Comparison of ENCODE assay signal across 30 cellular contexts in the genomic region with DNA sequence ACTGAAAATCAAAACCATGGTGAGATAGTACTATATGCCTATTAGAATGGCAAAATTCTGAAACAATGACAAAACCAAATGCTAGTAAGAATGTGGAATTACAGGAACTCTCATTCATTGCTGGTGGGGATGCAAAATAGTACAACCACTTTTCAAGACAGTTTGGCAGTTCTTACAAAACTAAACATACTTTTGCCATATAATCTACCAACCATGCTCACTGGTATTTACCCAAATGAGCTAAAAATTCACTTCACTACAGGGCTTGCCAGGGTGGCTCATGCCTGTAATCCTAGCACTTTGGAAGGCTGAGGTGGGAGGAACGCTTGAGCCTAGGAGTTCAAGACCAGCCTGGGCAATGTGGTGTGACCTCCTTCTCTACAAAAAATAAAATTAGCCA. TPM values are rescaled to one million over a fixed set of nuclear protein-coding genes. Genes with fewer than 3 reads are reported as not detected.
A peak's percentile ranks its signal among the peaks of the same experiment; 100 is the strongest.
DNase-seq lines count a peak whose midpoint lies in the region; ATAC-seq, FAIRE-seq and TF ChIP-seq lines count a peak whose summit lies in the region.
"Had no signal": no experiment of that assay in that cellular context is flagged by ENCODE, and none has a peak within 500 bp of the region (broad histone marks: within the 10 kb centered on the region; RNA-seq: fewer than 3 reads in every experiment).

No MANE protein-coding gene starts in this region.

- H3K9me3 ChIP-seq in OCI-LY3 (ENCODE audit: insufficient read depth, low read length) (no peaks in the 10 kb centered on the region), HepG2 (ENCODE audit: low read length) (no peaks in the 10 kb centered on the region)
- H3K9me3 ChIP-seq: body of pancreas, gastroesophageal sphincter, lower lobe of right lung, psoas muscle, tibial nerve had no signal

- peaks cover 15% of the 10 kb centered on the region for H3K4me1 Mint-ChIP-seq in activated T-cell treated with anti-CD3 and anti-CD28 coated beads, Interleukin-2, amount 50 U/mL, for 72 hours (ENCODE audit: low read depth)
- H3K4me1 Mint-ChIP-seq in activated T-cell treated with anti-CD3 and anti-CD28 coated beads, Interleukin-2, amount 50 U/mL, for 4 hours (ENCODE audit: low read depth): peaks cover 9% of the 10 kb centered on the region

- intact Hi-C loops in HepG2 (cut with micrococcal nuclease; ENCODE audit: unreplicated experiment): no loop called here

- TF ChIP-seq CTCF in OCI-LY3 (IDR thresholded peaks at IDR 0.05; ENCODE audit: low read depth, low read length) (no peak), HepG2 (CRISPR knock-in tag; IDR thresholded peaks at IDR 0.05) (no peak)

- TF ChIP-seq EP300 in HepG2 (IDR thresholded peaks at IDR 0.05; ENCODE audit: low read depth in 2 of 2, low read length in 2 of 2) (no peak), HepG2 (CRISPR knock-in tag; IDR thresholded peaks at IDR 0.05; ENCODE audit: borderline replicate concordance) (no peak)

- peak overlapping the region; percentile 70 for H3K4me2 ChIP-seq in OCI-LY3 (ENCODE audit: low read length)
- H3K4me2 ChIP-seq in HepG2 (ENCODE audit: low read depth, low read length): no peak overlapping the region
- H3K4me2 ChIP-seq: hepatocyte had no signal

- in situ Hi-C loops in HepG2 (cut with HindIII; ENCODE audit: extremely low pct_ligation_motif_present, low pct_unique_long_range_greater_than_20kb): no loop called here

- H3K27ac Mint-ChIP-seq in activated T-cell treated with anti-CD3 and anti-CD28 coated beads, Interleukin-2, amount 50 U/mL, for 72 hours: peak overlapping the region; percentile 68
- H3K27ac Mint-ChIP-seq: T-helper 1 cell treated with Interleukin-12 subunit alpha and Interleukin-12 subunit beta and Interleukin-4 antibody, amounts not matched to agents 30 μg/mL and 1 μg/mL, for 36 hours had no signal

- CTCF ChIA-PET in HepG2 (lab: Yijun Ruan, JAX; ENCODE audit: low intra/inter-chr PET ratio, low total read pairs): no interaction called here

- no peaks in the 10 kb centered on the region for H3K36me3 Mint-ChIP-seq in activated T-cell treated with anti-CD3 and anti-CD28 coated beads, Interleukin-2, amount 50 U/mL, for 72 hours (ENCODE audit: insufficient read depth in 2 of 2)
- peaks cover 4% of the 10 kb centered on the region for H3K36me3 Mint-ChIP-seq in activated T-cell treated with anti-CD3 and anti-CD28 coated beads, Interleukin-2, amount 50 U/mL, for 4 hours (ENCODE audit: insufficient read depth)

- peaks cover 2 to 4% of the 10 kb centered on the region in 2 donors for H3K9me3 Mint-ChIP-seq in activated T-cell treated with anti-CD3 and anti-CD28 coated beads, Interleukin-2, amount 50 U/mL, for 72 hours
- peaks cover 10% of the 10 kb centered on the region for H3K9me3 Mint-ChIP-seq in activated T-cell treated with anti-CD3 and anti-CD28 coated beads, Interleukin-2, amount 50 U/mL, for 4 hours
- H3K9me3 Mint-ChIP-seq: T-helper 1 cell treated with Interleukin-12 subunit alpha and Interleukin-12 subunit beta and Interleukin-4 antibody, amounts not matched to agents 30 μg/mL and 1 μg/mL, for 36 hours had no signal

- TF ChIP-seq RAD21 in HepG2 (CRISPR knock-in tag; IDR thresholded peaks at IDR 0.05): no peak

- peaks cover 25% of the 10 kb centered on the region; the same call in 1 of the 2 replicates for H4K20me1 ChIP-seq in OCI-LY3 (ENCODE audit: insufficient read depth, low read length)
- no peaks in the 10 kb centered on the region for H4K20me1 ChIP-seq in HepG2 (ENCODE audit: insufficient read depth, low read length)

- DNase-seq in activated T-cell treated with anti-CD3 and anti-CD28 coated beads, Interleukin-2, amount 50 U/mL, for 72 hours: no peak
- DNase-seq in activated T-cell treated with anti-CD3 and anti-CD28 coated beads, Interleukin-2, amount 50 U/mL, for 4 hours: no peak
- peak; percentile 43 for DNase-seq in fibroblast of peridontal ligament (ENCODE audit: extremely low read depth)
- no peak for DNase-seq in OCI-M1 (lab: John Stamatoyannopoulos, UW)
- no peak for DNase-seq in SK-N-DZ (ENCODE audit: low spot score)
- no peak for DNase-seq in SKM-1 treated with dmso at 0.1 percent for 144 hours (lab: John Stamatoyannopoulos, UW; ENCODE audit: unreplicated experiment)
- no peak for DNase-seq in HepG2 (ENCODE audit: low spot score)
- DNase-seq: activated CD4-positive, alpha-beta T cell treated with anti-CD3 and anti-CD28 coated beads, Interleukin-2, amount 50 U/mL, for 48 hours; activated naive CD4-positive, alpha-beta T cell; body of pancreas; CD4-positive, alpha-beta memory T cell; Kasumi-1; lower lobe of right lung; naive thymus-derived CD4-positive, alpha-beta T cell; NCI-H1694; NCI-H446 treated with DMSO at 0.1 percent for 48 hours; NCI-H82; occipital lobe; psoas muscle; stimulated activated CD4-positive, alpha-beta T cell treated with anti-CD3 and anti-CD28 coated beads, Interleukin-4, amount 100 ng/mL, for 1 hour had no signal

- no peaks in the 10 kb centered on the region for H3K27me3 Mint-ChIP-seq in activated T-cell treated with anti-CD3 and anti-CD28 coated beads, Interleukin-2, amount 50 U/mL, for 72 hours (ENCODE audit: low read depth)
- H3K27me3 Mint-ChIP-seq in activated T-cell treated with anti-CD3 and anti-CD28 coated beads, Interleukin-2, amount 50 U/mL, for 4 hours (ENCODE audit: low read depth): no peaks in the 10 kb centered on the region
- H3K27me3 Mint-ChIP-seq: CD4-positive, alpha-beta memory T cell; naive thymus-derived CD4-positive, alpha-beta T cell had no signal

- no peak overlapping the region for H3K4me3 Mint-ChIP-seq in activated T-cell treated with anti-CD3 and anti-CD28 coated beads, Interleukin-2, amount 50 U/mL, for 72 hours
- no peak overlapping the region for H3K4me3 Mint-ChIP-seq in activated T-cell treated with anti-CD3 and anti-CD28 coated beads, Interleukin-2, amount 50 U/mL, for 4 hours
- H3K4me3 Mint-ChIP-seq: T-helper 1 cell treated with Interleukin-12 subunit alpha and Interleukin-12 subunit beta and Interleukin-4 antibody, amounts not matched to agents 30 μg/mL and 1 μg/mL, for 36 hours had no signal

- ATAC-seq in activated T-cell treated with anti-CD3 and anti-CD28 coated beads, Interleukin-2, amount 50 U/mL, for 72 hours (replicated peaks in 1 of 2): no peak
- no peak for ATAC-seq in activated T-cell treated with anti-CD3 and anti-CD28 coated beads, Interleukin-2, amount 50 U/mL, for 4 hours
- no peak for ATAC-seq in HepG2
- ATAC-seq: activated CD4-positive, CD25-positive, alpha-beta regulatory T cell treated with anti-CD3 and anti-CD28 coated beads, Interleukin-2, amount 50 U/mL, for 24 hours; body of pancreas; esophagus mucosa; gastroesophageal sphincter; lower lobe of right lung; naive thymus-derived CD4-positive, alpha-beta T cell; psoas muscle had no signal

- H3K36me3 ChIP-seq in OCI-LY3 (replicated peaks; ENCODE audit: low read depth, low read length): peaks cover 7% of the 10 kb centered on the region
- H3K36me3 ChIP-seq in HepG2 (replicated peaks in 1 of 2; ENCODE audit: control insufficient read depth in 1 of 2, insufficient read depth in 2 of 2, low read length in 2 of 2): no peaks in the 10 kb centered on the region
- H3K36me3 ChIP-seq: gastroesophageal sphincter, lower lobe of right lung, tibial nerve had no signal

- H2AFZ ChIP-seq in OCI-LY3 (ENCODE audit: low read depth, low read length) (no peak overlapping the region), HepG2 (ENCODE audit: low read length) (no peak overlapping the region)
- H2AFZ ChIP-seq: hepatocyte had no signal

- no peak overlapping the region for H3K4me3 ChIP-seq in OCI-LY3 (ENCODE audit: low read length)
- H3K4me3 ChIP-seq in HepG2 (replicated peaks in 1 of 3; ENCODE audit: insufficient read depth in 1 of 3, low read depth in 2 of 3, low read length in 3 of 3): no peak overlapping the region
- H3K4me3 ChIP-seq: body of pancreas, gastroesophageal sphincter, hepatocyte, lower lobe of right lung, psoas muscle, tibial nerve had no signal

- BruUV-seq in HepG2 (replicated peaks; lab: Mats Ljungman, UMichigan): no TSS peak

- H3K4me1 ChIP-seq in OCI-LY3 (ENCODE audit: low read length) (peaks cover 54% of the 10 kb centered on the region), HepG2 (ENCODE audit: insufficient read depth, low read length) (no peaks in the 10 kb centered on the region)
- H3K4me1 ChIP-seq: body of pancreas had no signal

- WGBS in HepG2 (ENCODE audit: low lambda C conversion rate): 100% methylated on average over 1 of the region's 1 CpG

- H3K79me2 ChIP-seq in OCI-LY3 (ENCODE audit: low read length) (peaks cover 38% of the 10 kb centered on the region), HepG2 (ENCODE audit: insufficient read depth, low read length) (no peaks in the 10 kb centered on the region)

- H3K9ac ChIP-seq in OCI-LY3 (ENCODE audit: low read length): no peak overlapping the region
- H3K9ac ChIP-seq in HepG2 (ENCODE audit: insufficient read depth, low read depth, low read length): no peak overlapping the region

- POLR2A ChIA-PET in HepG2 (lab: Yijun Ruan, JAX): no interaction called here

- H3K27ac ChIP-seq in OCI-LY3 (ENCODE audit: low read length) (no peak overlapping the region), HepG2 (ENCODE audit: extremely low read length, insufficient read depth, low read length) (no peak overlapping the region)
- H3K27ac ChIP-seq: 22Rv1, body of pancreas, gastroesophageal sphincter, hepatocyte, HL-60, lower lobe of right lung, psoas muscle, tibial nerve had no signal

- H3K27me3 ChIP-seq in OCI-LY3 (ENCODE audit: low read depth, low read length): no peaks in the 10 kb centered on the region
- H3K27me3 ChIP-seq in HepG2 (ENCODE audit: control insufficient read depth in 1 of 2, insufficient read depth in 2 of 2, low read length in 2 of 2): no peaks in the 10 kb centered on the region
- H3K27me3 ChIP-seq: body of pancreas, gastroesophageal sphincter, hepatocyte, tibial nerve had no signal

- TF ChIP-seq POLR2A in HepG2 (IDR thresholded peaks at IDR 0.05; ENCODE audit: insufficient read depth in 1 of 2, low read depth in 2 of 2, low read length in 2 of 2): no peak

- no peak for FAIRE-seq in HepG2 (lab: Jason Lieb, UNC)
- FAIRE-seq: H54 had no signal

RNA-seq across cellular contexts. Expression of a gene that starts 40.0 kb away (rescaled TPM):
- total RNA-seq in activated T-cell treated with anti-CD3 and anti-CD28 coated beads, Interleukin-2, amount 50 U/mL, for 72 hours: 10 to 100 TPM; 24.0 to 28.6 TPM
- total RNA-seq in activated T-cell treated with anti-CD3 and anti-CD28 coated beads, Interleukin-2, amount 50 U/mL, for 4 hours: 10 to 100 TPM; 15.9 to 18.9 (median 17.1) TPM
- 7.8 and 9.8 TPM in 2 replicates for polyA plus RNA-seq in SK-N-DZ (2014; cell fraction: cytosol; rRNA removed)
- 11.0 and 12.6 TPM in 2 replicates for polyA plus RNA-seq in SK-N-DZ (2014; cell fraction: nucleus; rRNA removed)
- total RNA-seq in HepG2 (2016; rRNA removed; fragmentation: Illumina TruSeq; extraction: Trizol): 12.9 and 15.3 TPM in 2 replicates
- total RNA-seq in HepG2 (2016; cell fraction: cytosol; rRNA removed; fragmentation: Illumina TruSeq; extraction: Trizol; ENCODE audit: low read depth): 23.4 and 25.1 TPM in 2 replicates
- 12.3 and 13.5 TPM in 2 replicates for total RNA-seq in HepG2 (2016; cell fraction: insoluble cytoplasmic fraction; rRNA removed; fragmentation: Illumina TruSeq; extraction: Trizol)
- total RNA-seq in HepG2 (2016; cell fraction: membrane; rRNA removed; fragmentation: Illumina TruSeq; extraction: Trizol): 13.0 and 19.2 TPM in 2 replicates
- 22.0 and 25.2 TPM in 2 replicates for total RNA-seq in HepG2 (2016; cell fraction: nucleus; rRNA removed; fragmentation: Illumina TruSeq; extraction: Trizol)
- polyA plus RNA-seq in HepG2 (2011; rRNA removed): 4.8 and 5.8 TPM in 2 replicates
- 2.2 and 3.1 TPM in 2 replicates for polyA plus RNA-seq in HepG2 (2011; cell fraction: cytosol; rRNA removed)
- polyA plus RNA-seq in HepG2 (2011; cell fraction: nucleus; rRNA removed): 9.4 and 11.5 TPM in 2 replicates
- 4.1 and 4.7 TPM in 2 replicates for polyA plus RNA-seq in HepG2 (2012)
- 0.09 and 0.14 TPM in 2 replicates for polyA plus RNA-seq in HepG2 (2016; cell fraction: cytosol; fragmentation: Illumina TruSeq; extraction: Trizol; ENCODE audit: low read depth)
- 3.3 and 4.5 TPM in 2 replicates for polyA plus RNA-seq in HepG2 (2016; cell fraction: insoluble cytoplasmic fraction; fragmentation: Illumina TruSeq; extraction: Trizol; ENCODE audit: low read depth)
- 0.35 and 0.40 TPM in 2 replicates for polyA plus RNA-seq in HepG2 (2016; cell fraction: membrane; fragmentation: Illumina TruSeq; extraction: Trizol; ENCODE audit: low read depth)
- polyA plus RNA-seq in HepG2 (2016; cell fraction: nucleus; fragmentation: Illumina TruSeq; extraction: Trizol; ENCODE audit: insufficient read depth, low read depth): 7.8 and 8.8 TPM in 2 replicates
- polyA minus RNA-seq in HepG2 (2011; rRNA and poly(A)+ RNA removed; ENCODE audit: low replicate concordance): 31.5 and 58.0 TPM in 2 replicates
- 14.8 TPM in 2 replicates for polyA minus RNA-seq in HepG2 (2011; cell fraction: cytosol; rRNA and poly(A)+ RNA removed)
- polyA minus RNA-seq in HepG2 (2011; cell fraction: nucleus; rRNA and poly(A)+ RNA removed): 75.4 and 78.3 TPM in 2 replicates

RNA-seq across cellular contexts. Expression of a gene that starts 40.3 kb away (rescaled TPM):
- total RNA-seq in activated T-cell treated with anti-CD3 and anti-CD28 coated beads, Interleukin-2, amount 50 U/mL, for 72 hours: 1 to 10 TPM; 1.5 to 3.2 TPM
- total RNA-seq in activated T-cell treated with anti-CD3 and anti-CD28 coated beads, Interleukin-2, amount 50 U/mL, for 4 hours: 1 to 10 TPM; 1.4 to 1.7 (median 1.5) TPM
- polyA plus RNA-seq in SK-N-DZ (2014; cell fraction: cytosol; rRNA removed): 2.4 TPM in 2 replicates
- 1.2 and 1.5 TPM in 2 replicates for polyA plus RNA-seq in SK-N-DZ (2014; cell fraction: nucleus; rRNA removed)
- 2.7 and 4.2 TPM in 2 replicates for total RNA-seq in HepG2 (2016; rRNA removed; fragmentation: Illumina TruSeq; extraction: Trizol)
- total RNA-seq in HepG2 (2016; cell fraction: cytosol; rRNA removed; fragmentation: Illumina TruSeq; extraction: Trizol; ENCODE audit: low read depth): 1.7 and 2.0 TPM in 2 replicates
- total RNA-seq in HepG2 (2016; cell fraction: insoluble cytoplasmic fraction; rRNA removed; fragmentation: Illumina TruSeq; extraction: Trizol): 2.9 and 3.6 TPM in 2 replicates
- 3.1 and 4.7 TPM in 2 replicates for total RNA-seq in HepG2 (2016; cell fraction: membrane; rRNA removed; fragmentation: Illumina TruSeq; extraction: Trizol)
- total RNA-seq in HepG2 (2016; cell fraction: nucleus; rRNA removed; fragmentation: Illumina TruSeq; extraction: Trizol): 1.5 and 1.9 TPM in 2 replicates
- polyA plus RNA-seq in HepG2 (2011; rRNA removed): 2.8 and 3.0 TPM in 2 replicates
- 0.67 and 1.2 TPM in 2 replicates for polyA plus RNA-seq in HepG2 (2011; cell fraction: cytosol; rRNA removed)
- polyA plus RNA-seq in HepG2 (2011; cell fraction: nucleus; rRNA removed): 0.55 and 0.76 TPM in 2 replicates
- polyA plus RNA-seq in HepG2 (2012): 1.3 and 1.6 TPM in 2 replicates
- 0.55 and 0.58 TPM in 2 replicates for polyA plus RNA-seq in HepG2 (2016; cell fraction: cytosol; fragmentation: Illumina TruSeq; extraction: Trizol; ENCODE audit: low read depth)
- polyA plus RNA-seq in HepG2 (2016; cell fraction: insoluble cytoplasmic fraction; fragmentation: Illumina TruSeq; extraction: Trizol; ENCODE audit: low read depth): 3.7 and 4.8 TPM in 2 replicates
- polyA plus RNA-seq in HepG2 (2016; cell fraction: membrane; fragmentation: Illumina TruSeq; extraction: Trizol; ENCODE audit: low read depth): 0.64 and 1.0 TPM in 2 replicates
- 1.7 and 2.0 TPM in 2 replicates for polyA plus RNA-seq in HepG2 (2016; cell fraction: nucleus; fragmentation: Illumina TruSeq; extraction: Trizol; ENCODE audit: insufficient read depth, low read depth)
- polyA minus RNA-seq in HepG2 (2011; rRNA and poly(A)+ RNA removed; ENCODE audit: low replicate concordance): 8.9 and 17.1 TPM in 2 replicates
- 2.3 and 2.9 TPM in 2 replicates for polyA minus RNA-seq in HepG2 (2011; cell fraction: cytosol; rRNA and poly(A)+ RNA removed)
- 0.90 and 1.7 TPM in 2 replicates for polyA minus RNA-seq in HepG2 (2011; cell fraction: nucleus; rRNA and poly(A)+ RNA removed)
